In the genomic region with DNA sequence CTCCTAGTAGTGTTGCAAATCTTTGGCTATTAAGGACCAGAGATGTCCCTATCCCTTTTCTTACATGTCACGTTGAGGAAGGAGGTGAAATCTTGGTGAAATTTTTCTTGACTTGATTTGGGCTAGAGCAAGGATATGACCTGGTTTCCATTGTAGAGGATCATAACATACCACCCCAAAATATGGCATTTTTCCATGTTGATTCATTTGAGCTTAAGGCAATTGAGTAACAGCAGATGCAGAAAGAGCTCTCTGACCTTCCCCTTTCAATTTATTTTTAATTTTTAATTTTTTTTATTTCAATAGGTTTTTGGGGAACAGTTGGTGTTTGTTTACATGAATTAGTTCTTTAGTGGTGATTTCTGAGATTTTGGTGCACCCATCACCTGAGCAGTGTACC, we compare ENCODE assay signal across 19 cellular contexts.
"Had no signal": no experiment of that assay in that cellular context is flagged by ENCODE, and none has a peak within 500 bp of the region (broad histone marks: within the 10 kb centered on the region; RNA-seq: fewer than 3 reads in every experiment).

No MANE protein-coding gene starts in this region.

- DNase-seq: activated CD4-positive, alpha-beta T cell treated with anti-CD3 and anti-CD28 coated beads, Interleukin-2, amount 10 ng/mL, durations not matched to agents 24 days and 14 days; activated CD4-positive, alpha-beta T cell treated with anti-CD3 and anti-CD28 coated beads, Interleukin-2, amount 50 U/mL, for 48 hours; activated CD8-positive, alpha-beta memory T cell treated with anti-CD3 and anti-CD28 coated beads, Interleukin-2, amount 10 ng/mL, durations not matched to agents 7 days and 5 days; activated effector memory CD4-positive, alpha-beta T cell treated with Interleukin-2 at 50 U/mL for 16 hours; activated naive CD4-positive, alpha-beta T cell; activated T-cell treated with anti-CD3 and anti-CD28 coated beads, Interleukin-2, amount 50 U/mL, for 24 hours; amniotic stem cell; body of pancreas; central memory CD4-positive, alpha-beta T cell; NCI-H1092; NCI-H1417; NCI-H1930; NCI-H2107; NCI-H2171 treated with DMSO at 0.1 percent for 48 hours; NCI-H510A treated with DMSO at 0.1 percent for 48 hours; SHP77; SW 1271 had no signal

- H3K9me3 ChIP-seq: ascending aorta, body of pancreas had no signal

- H3K4me3 ChIP-seq: ascending aorta, body of pancreas, SJSA1 had no signal

- H3K36me3 ChIP-seq: ascending aorta, SJSA1 had no signal

- H3K4me1 ChIP-seq: ascending aorta, body of pancreas, SJSA1 had no signal

- H3K27me3 ChIP-seq: ascending aorta, body of pancreas, SJSA1 had no signal
